8 cellular contexts compared by ENCODE assay signal in genomic region chr6:18400831-18401446, GRCh38. TPM values are rescaled to one million over a fixed set of nuclear protein-coding genes. Genes with fewer than 3 reads are reported as not detected.
DNase-seq lines count a peak whose midpoint lies in the region; ATAC-seq and TF ChIP-seq lines count a peak whose summit lies in the region.

No MANE protein-coding gene starts in this region.

- H4K91ac ChIP-seq in neuronal stem cell (ENCODE audit: low read depth, low read length, poor library complexity): no peak overlapping the region

- peak; percentile 90 for ATAC-seq in GM19324 (IDR thresholded peaks at IDR 0.05; ENCODE audit: low FRiP score, unreplicated experiment)
- peak; percentile 89 for ATAC-seq in HG03159 (IDR thresholded peaks at IDR 0.05; ENCODE audit: unreplicated experiment)
- ATAC-seq in activated CD8-positive, alpha-beta T cell treated with anti-CD3 and anti-CD28 coated beads, Interleukin-2, amount 10 ng/mL, durations not matched to agents 7 days and 5 days: no peak

- H3K27me3 Mint-ChIP-seq in activated CD8-positive, alpha-beta T cell treated with anti-CD3 and anti-CD28 coated beads, Interleukin-2, amount 10 ng/mL, durations not matched to agents 7 days and 5 days (ENCODE audit: low read depth): no peaks in the 10 kb centered on the region

- no peak for TF ChIP-seq POLR2A in erythroblast (IDR thresholded peaks at IDR 0.05; ENCODE audit: low read length)

- POLR2A ChIA-PET in activated CD8-positive, alpha-beta T cell treated with anti-CD3 and anti-CD28 coated beads, Interleukin-2, amount 10 ng/mL, durations not matched to agents 7 days and 5 days (lab: Charles Lee): no interaction called here

- CTCF ChIA-PET in activated CD8-positive, alpha-beta T cell treated with anti-CD3 and anti-CD28 coated beads, Interleukin-2, amount 10 ng/mL, durations not matched to agents 7 days and 5 days (lab: Charles Lee): interaction anchor here (1.4 kb wide), 1 partner anchor 75 kb away, joined by 3 read pairs; no protein-coding TSS in a partner anchor

- no peak overlapping the region for H3K4me3 ChIP-seq in AG10803 (ENCODE audit: low read length)
- H3K4me3 ChIP-seq in neuronal stem cell (ENCODE audit: low read length in 2 of 2): no peak overlapping the region

- H2BK12ac ChIP-seq in neuronal stem cell (ENCODE audit: low read length): no peak overlapping the region

- H3K27ac ChIP-seq in neuronal stem cell (replicated peaks; ENCODE audit: low read length): no peak overlapping the region

- no peak overlapping the region for H3K4ac ChIP-seq in neuronal stem cell (ENCODE audit: low read length)

- no peaks in the 10 kb centered on the region for H3K36me3 ChIP-seq in neuronal stem cell (replicated peaks in 1 of 2; ENCODE audit: control insufficient read depth in 2 of 2, insufficient read depth in 2 of 2, low read length in 2 of 2)

- H3K18ac ChIP-seq in neuronal stem cell (ENCODE audit: low read length): no peak overlapping the region

- H3K27ac Mint-ChIP-seq in activated CD8-positive, alpha-beta T cell treated with anti-CD3 and anti-CD28 coated beads, Interleukin-2, amount 10 ng/mL, durations not matched to agents 7 days and 5 days: peak overlapping the region; percentile 23

- no peak overlapping the region for H3K9ac ChIP-seq in neuronal stem cell (ENCODE audit: low read depth, low read length, poor library complexity)

- peaks cover 4% of the 10 kb centered on the region for H3K36me3 Mint-ChIP-seq in activated CD8-positive, alpha-beta T cell treated with anti-CD3 and anti-CD28 coated beads, Interleukin-2, amount 10 ng/mL, durations not matched to agents 7 days and 5 days (ENCODE audit: low read depth)

- no CpG with 5 or more reads among the region's 2 CpGs for WGBS in neuronal stem cell (ENCODE audit: extremely low coverage in 2 of 2, insufficient read length in 2 of 2, insufficient replicate concordance in 1 of 2), 2 donors

- H2BK15ac ChIP-seq in neuronal stem cell (ENCODE audit: low read length): no peak overlapping the region

- H3K4me1 Mint-ChIP-seq in activated CD8-positive, alpha-beta T cell treated with anti-CD3 and anti-CD28 coated beads, Interleukin-2, amount 10 ng/mL, durations not matched to agents 7 days and 5 days (ENCODE audit: low read depth): peaks cover 11% of the 10 kb centered on the region

- no peaks in the 10 kb centered on the region for H3K79me1 ChIP-seq in neuronal stem cell (ENCODE audit: low read depth, low read length)

- H3K4me1 ChIP-seq in neuronal stem cell (ENCODE audit: control insufficient read depth in 2 of 2, insufficient read depth in 1 of 2, low read depth in 1 of 2, low read length in 2 of 2): no peaks in the 10 kb centered on the region

- H3K9me3 Mint-ChIP-seq in activated CD8-positive, alpha-beta T cell treated with anti-CD3 and anti-CD28 coated beads, Interleukin-2, amount 10 ng/mL, durations not matched to agents 7 days and 5 days (ENCODE audit: insufficient read depth): no peaks in the 10 kb centered on the region

- no peak overlapping the region for H4K8ac ChIP-seq in neuronal stem cell (ENCODE audit: low read depth, low read length)

- H3K23ac ChIP-seq in neuronal stem cell (ENCODE audit: low read depth, low read length, poor library complexity): no peak overlapping the region

- H3K4me2 ChIP-seq in neuronal stem cell (ENCODE audit: insufficient read depth, low read length, poor library complexity, severe bottlenecking): no peak overlapping the region

- no peak overlapping the region for H2BK120ac ChIP-seq in neuronal stem cell (ENCODE audit: low read depth, low read length)

- no peak overlapping the region for H2BK5ac ChIP-seq in neuronal stem cell (ENCODE audit: low read length)

- DNase-seq in AG10803 (ENCODE audit: low read depth) (peak; percentile 68), neuronal stem cell (ENCODE audit: low spot score) (no peak), NCI-H82 (lab: John Stamatoyannopoulos, UW) (no peak), erythroblast (lab: John Stamatoyannopoulos, UW) (no peak), amniotic stem cell (lab: John Stamatoyannopoulos, UW) (no peak)
- DNase-seq in activated CD8-positive, alpha-beta T cell treated with anti-CD3 and anti-CD28 coated beads, Interleukin-2, amount 10 ng/mL, durations not matched to agents 7 days and 5 days: no peak

- no peak overlapping the region for H3K14ac ChIP-seq in neuronal stem cell (ENCODE audit: low read length)

- H3K4me3 Mint-ChIP-seq in activated CD8-positive, alpha-beta T cell treated with anti-CD3 and anti-CD28 coated beads, Interleukin-2, amount 10 ng/mL, durations not matched to agents 7 days and 5 days: no peak overlapping the region

- no peaks in the 10 kb centered on the region for H3K27me3 ChIP-seq in neuronal stem cell (ENCODE audit: control insufficient read depth in 3 of 3, insufficient read depth in 3 of 3, low read depth in 1 of 3, low read length in 3 of 3)

- H2AK5ac ChIP-seq in neuronal stem cell (ENCODE audit: low read depth, low read length): no peak overlapping the region

- peak overlapping the region; percentile 39 for H2AFZ ChIP-seq in neuronal stem cell (ENCODE audit: low read length)

- no peaks in the 10 kb centered on the region for H3K9me3 ChIP-seq in neuronal stem cell (replicated peaks in 1 of 2; ENCODE audit: control insufficient read depth in 2 of 2, insufficient read depth in 1 of 2, low read depth in 1 of 2, low read length in 2 of 2)

- no peak for TF ChIP-seq CTCF in AG10803 (conservative IDR thresholded peaks at IDR 0.05; ENCODE audit: low read length)

RNA-seq across cellular contexts. Expression of gene RNF144B, which starts 13.8 kb away (rescaled TPM):
- 1 to 10 TPM in 1 of 2 experiments, under 1 TPM in 1; 0.73 to 1.9 TPM for total RNA-seq in activated CD8-positive, alpha-beta T cell treated with anti-CD3 and anti-CD28 coated beads, Interleukin-2, amount 10 ng/mL, durations not matched to agents 7 days and 5 days
- polyA plus RNA-seq in neuronal stem cell (2013, experiment 1 of 2): 0.10 TPM
- polyA plus RNA-seq in neuronal stem cell (2013, experiment 2 of 2): 0.11 TPM
